In genomic region chrX:30910124-30910860, GRCh38 we compare ENCODE assay signal across 10 cellular contexts. TPM values are rescaled to one million over a fixed set of nuclear protein-coding genes. Genes with fewer than 3 reads are reported as not detected.
A peak's percentile ranks its signal among the peaks of the same experiment; 100 is the strongest.
DNase-seq lines count a peak whose midpoint lies in the region; ATAC-seq and TF ChIP-seq lines count a peak whose summit lies in the region.
"Had no signal": no experiment of that assay in that cellular context is flagged by ENCODE, and none has a peak within 500 bp of the region (broad histone marks: within the 10 kb centered on the region; RNA-seq: fewer than 3 reads in every experiment).

No MANE protein-coding gene starts in this region.

- no peak overlapping the region for H3K27ac ChIP-seq in fibroblast of lung (ENCODE audit: insufficient read depth, low read length)
- no peak overlapping the region for H3K27ac ChIP-seq in upper lobe of left lung

- intact Hi-C loops in Right ventricle myocardium superior (cut with DNase I): no loop called here

- H3K9me3 ChIP-seq in fibroblast of lung (ENCODE audit: control insufficient read depth, insufficient read depth, low read depth, low read length): no peaks in the 10 kb centered on the region
- no peaks in the 10 kb centered on the region for H3K9me3 ChIP-seq in upper lobe of left lung

- H3K9me3 Mint-ChIP-seq in T-helper 2 cell treated with Interferon-gamma antibody and Interleukin-4, amounts not matched to agents 5 μg/mL and 100 μg/mL, for 36 hours: no peaks in the 10 kb centered on the region

- H3K4me1 ChIP-seq in fibroblast of lung (ENCODE audit: control insufficient read depth, extremely low read depth, insufficient read depth, low read length): no peaks in the 10 kb centered on the region
- no peaks in the 10 kb centered on the region for H3K4me1 ChIP-seq in upper lobe of left lung

- no peak for TF ChIP-seq POLR2A in upper lobe of left lung (IDR thresholded peaks at IDR 0.05)

- H2AFZ ChIP-seq in fibroblast of lung (ENCODE audit: low read length): no peak overlapping the region

- DNase-seq in AG10803 (ENCODE audit: low read depth) (peak; percentile 37), GF-D8 (lab: John Stamatoyannopoulos, UW) (peak; percentile 45), fibroblast of lung (ENCODE audit: low read depth in 2 of 2) (peak; percentile 5 to 60), upper lobe of left lung (no peak), Right ventricle myocardium superior (no peak), iPS-NIHi11 (ENCODE audit: low spot score) (no peak)
- DNase-seq in T-helper 2 cell treated with Interferon-gamma antibody and Interleukin-4, amounts not matched to agents 5 μg/mL and 100 μg/mL, for 36 hours (ENCODE audit: low spot score): peak; percentile 47
- DNase-seq: NCI-H69 had no signal

- no peak for TF ChIP-seq CTCF in AG10803 (conservative IDR thresholded peaks at IDR 0.05; ENCODE audit: low read length)
- TF ChIP-seq CTCF in fibroblast of lung (conservative IDR thresholded peaks at IDR 0.05 in 1 of 2, IDR thresholded peaks at IDR 0.05 in 1 of 2; ENCODE audit: low read depth in 1 of 2, low read length in 2 of 2): no peak
- TF ChIP-seq CTCF in upper lobe of left lung (IDR thresholded peaks at IDR 0.05): no peak

- H3K4me2 ChIP-seq in fibroblast of lung (ENCODE audit: extremely low read depth, insufficient read depth, low read length): no peak overlapping the region

- peaks cover 15% of the 10 kb centered on the region for H3K4me1 Mint-ChIP-seq in T-helper 2 cell treated with Interferon-gamma antibody and Interleukin-4, amounts not matched to agents 5 μg/mL and 100 μg/mL, for 36 hours (ENCODE audit: low read depth)

- H4K20me1 ChIP-seq in fibroblast of lung (ENCODE audit: control insufficient read depth, extremely low read depth, insufficient read depth, low read length): no peaks in the 10 kb centered on the region

- peak overlapping the region; percentile 52 for H3K4me3 Mint-ChIP-seq in T-helper 2 cell treated with Interferon-gamma antibody and Interleukin-4, amounts not matched to agents 5 μg/mL and 100 μg/mL, for 36 hours
- H3K4me3 Mint-ChIP-seq: neural crest cell had no signal

- H3K4me3 ChIP-seq in AG10803 (ENCODE audit: low read length) (no peak overlapping the region), fibroblast of lung (replicated peaks in 1 of 4; ENCODE audit: control extremely low read depth in 1 of 4, insufficient read depth in 1 of 4, low read depth in 3 of 4, low read length in 4 of 4) (no peak overlapping the region), upper lobe of left lung (no peak overlapping the region)

- 43 to 62% methylated on average over 7 of the region's 7 CpGs for WGBS in upper lobe of left lung, 2 donors

- H3K36me3 Mint-ChIP-seq in T-helper 2 cell treated with Interferon-gamma antibody and Interleukin-4, amounts not matched to agents 5 μg/mL and 100 μg/mL, for 36 hours (ENCODE audit: low read depth): no peaks in the 10 kb centered on the region

- H3K79me2 ChIP-seq in fibroblast of lung (ENCODE audit: control insufficient read depth, insufficient read depth, low read length): no peaks in the 10 kb centered on the region

- H3K27ac Mint-ChIP-seq in T-helper 2 cell treated with Interferon-gamma antibody and Interleukin-4, amounts not matched to agents 5 μg/mL and 100 μg/mL, for 36 hours: peak overlapping the region; percentile 72

- H3K36me3 ChIP-seq in fibroblast of lung (ENCODE audit: control insufficient read depth, insufficient read depth, low read length): no peaks in the 10 kb centered on the region
- H3K36me3 ChIP-seq in upper lobe of left lung: no peaks in the 10 kb centered on the region

- TF ChIP-seq EP300 in upper lobe of left lung (IDR thresholded peaks at IDR 0.05): no peak

- H3K27me3 Mint-ChIP-seq in T-helper 2 cell treated with Interferon-gamma antibody and Interleukin-4, amounts not matched to agents 5 μg/mL and 100 μg/mL, for 36 hours (ENCODE audit: low read depth): no peaks in the 10 kb centered on the region

- H3K27me3 ChIP-seq in fibroblast of lung (ENCODE audit: control insufficient read depth, insufficient read depth, low read length) (no peaks in the 10 kb centered on the region), upper lobe of left lung (no peaks in the 10 kb centered on the region)

- ATAC-seq in upper lobe of left lung (ENCODE audit: low FRiP score in 2 of 2): no peak
- ATAC-seq in GM21360 (IDR thresholded peaks at IDR 0.05; ENCODE audit: unreplicated experiment): no peak
- no peak for ATAC-seq in Right ventricle myocardium superior (ENCODE audit: poor library complexity)

- no peak overlapping the region for H3K9ac ChIP-seq in fibroblast of lung (ENCODE audit: insufficient read depth, low read length)

RNA-seq across cellular contexts. Expression of gene TAB3, which starts 21.2 kb away (rescaled TPM):
- total RNA-seq in fibroblast of lung (6.9 and 8.6 TPM in 2 replicates), upper lobe of left lung (10 to 100 TPM; 13.5 to 42.1 (median 18.8) TPM), Right ventricle myocardium superior (12.3 TPM)
- 13.0 and 14.9 TPM in 2 replicates for polyA plus RNA-seq in fibroblast of lung
- 5.9 and 8.1 TPM in 2 replicates for polyA plus RNA-seq in fibroblast of lung (2012)
- 4.5 and 12.2 TPM in 2 replicates for polyA minus RNA-seq in fibroblast of lung (ENCODE audit: low replicate concordance)

Comparison
In these comparisons a context has a peak if more than half of its experiments do, and no peak if none do; other contexts are left out.
1. DNase-seq: peak in AG10803 (single experiment), GF-D8 (single experiment), T-helper 2 cell treated with Interferon-gamma antibody and Interleukin-4, amounts not matched to agents 5 μg/mL and 100 μg/mL, for 36 hours (single experiment) and fibroblast of lung (2 of 2); none in upper lobe of left lung (0 of 2), Right ventricle myocardium superior (single experiment) and iPS-NIHi11 (single experiment).